13 cellular contexts compared by ENCODE assay signal in the genomic region with DNA sequence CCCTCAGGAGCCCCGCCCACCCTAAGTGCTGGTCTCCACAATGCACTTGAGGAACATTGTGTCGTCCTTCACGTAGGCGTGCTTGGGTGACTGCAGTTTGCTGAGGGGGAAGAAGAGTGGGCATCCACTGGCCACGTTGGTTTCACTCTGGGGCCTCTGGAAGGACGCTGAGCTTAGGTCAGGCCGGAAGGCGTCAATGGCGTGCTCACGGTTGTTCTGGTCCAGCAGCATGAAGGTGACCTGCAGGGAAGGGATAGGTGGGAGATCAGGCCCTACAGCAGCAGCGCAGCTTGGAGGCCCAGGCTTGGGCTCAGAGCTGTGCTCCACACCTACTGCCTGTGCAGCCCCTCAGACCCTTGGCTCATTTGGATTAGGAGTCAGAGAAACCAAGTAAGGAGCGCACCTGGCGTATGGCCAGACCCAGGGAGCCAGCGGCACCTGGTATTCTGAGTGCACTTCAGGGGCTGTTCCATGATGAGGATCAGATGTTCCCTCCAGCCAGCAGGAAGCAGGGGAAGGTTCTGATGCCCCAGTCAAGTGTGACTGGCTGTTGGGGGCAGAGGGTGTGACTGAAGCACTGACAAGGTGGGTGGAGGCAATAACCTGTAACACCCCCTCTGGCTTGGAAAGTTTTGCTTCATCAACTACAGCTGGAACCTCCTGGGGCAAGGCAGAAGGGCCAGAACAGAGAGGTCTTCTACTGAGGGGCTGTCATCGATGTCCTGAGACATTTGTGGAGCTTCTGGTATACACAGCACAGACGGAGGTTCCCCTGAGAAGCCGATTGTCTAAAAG. TPM values are rescaled to one million over a fixed set of nuclear protein-coding genes. Genes with fewer than 3 reads are reported as not detected.
DNase-seq lines count a peak whose midpoint lies in the region; ATAC-seq, FAIRE-seq and TF ChIP-seq lines count a peak whose summit lies in the region.
"Had no signal": no experiment of that assay in that cellular context is flagged by ENCODE, and none has a peak within 500 bp of the region (broad histone marks: within the 10 kb centered on the region; RNA-seq: fewer than 3 reads in every experiment).

No MANE protein-coding gene starts in this region.

- no peaks in the 10 kb centered on the region for H3K9me3 Mint-ChIP-seq in activated T-cell treated with anti-CD3 and anti-CD28 coated beads, Interleukin-2, amount 50 U/mL, for 24 hours
- H3K9me3 Mint-ChIP-seq in activated T-cell treated with anti-CD3 and anti-CD28 coated beads, Interleukin-2, amount 50 U/mL, for 72 hours: no peaks in the 10 kb centered on the region
- no peaks in the 10 kb centered on the region for H3K9me3 Mint-ChIP-seq in Caco-2 (ENCODE audit: unreplicated experiment)

- H3K27ac ChIP-seq in KOPT-K1 (ENCODE audit: low read depth, low read length, poor library complexity, severe bottlenecking): peak overlapping the region; percentile 74
- H3K27ac ChIP-seq: gastroesophageal sphincter had no signal

- H3K27me3 Mint-ChIP-seq in activated T-cell treated with anti-CD3 and anti-CD28 coated beads, Interleukin-2, amount 50 U/mL, for 24 hours: no peaks in the 10 kb centered on the region
- H3K27me3 Mint-ChIP-seq in activated T-cell treated with anti-CD3 and anti-CD28 coated beads, Interleukin-2, amount 50 U/mL, for 72 hours (ENCODE audit: low read depth): no peaks in the 10 kb centered on the region
- peaks cover 2% of the 10 kb centered on the region for H3K27me3 Mint-ChIP-seq in Caco-2 (ENCODE audit: insufficient read depth, unreplicated experiment)

- POLR2A ChIA-PET in Caco-2 (lab: Charles Lee): no interaction called here

- no peak for FAIRE-seq in H54 (lab: Jason Lieb, UNC)

- H3K4me1 ChIP-seq in Caco-2: no peaks in the 10 kb centered on the region
- H3K4me1 ChIP-seq: gastroesophageal sphincter had no signal

- intact Hi-C loops in Caco-2 (cut with micrococcal nuclease; ENCODE audit: unreplicated experiment): no loop called here

- peak; percentile 14 to 15 for ATAC-seq in activated T-cell treated with anti-CD3 and anti-CD28 coated beads, Interleukin-2, amount 50 U/mL, for 72 hours (replicated peaks in 1 of 2)
- ATAC-seq in stimulated activated naive CD8-positive, alpha-beta T cell treated with anti-CD3 and anti-CD28 coated beads, Interleukin-15, Interleukin-2, amounts not matched to agents 100 U/mL and 50 U/mL, for 24 hours: peak; percentile 10
- ATAC-seq: gastroesophageal sphincter, left cardiac atrium had no signal

- H3K4me3 ChIP-seq in Caco-2 (ENCODE audit: low read depth, low read length): no peak overlapping the region
- H3K4me3 ChIP-seq: gastroesophageal sphincter, stomach had no signal

- no peaks in the 10 kb centered on the region; the same call in 1 of the 2 replicates for H3K27me3 ChIP-seq in Caco-2 (replicated peaks; ENCODE audit: control insufficient read depth, insufficient read depth, low read length)
- H3K27me3 ChIP-seq: gastroesophageal sphincter, stomach had no signal

- peak overlapping the region; percentile 23 for H3K4me3 Mint-ChIP-seq in activated T-cell treated with anti-CD3 and anti-CD28 coated beads, Interleukin-2, amount 50 U/mL, for 24 hours
- H3K4me3 Mint-ChIP-seq in activated T-cell treated with anti-CD3 and anti-CD28 coated beads, Interleukin-2, amount 50 U/mL, for 72 hours: peak overlapping the region; percentile 44 to 51
- no peak overlapping the region for H3K4me3 Mint-ChIP-seq in Caco-2 (ENCODE audit: unreplicated experiment)

- DNase-seq in activated T-cell treated with anti-CD3 and anti-CD28 coated beads, Interleukin-2, amount 50 U/mL, for 24 hours: peak; percentile 53
- DNase-seq in activated T-cell treated with anti-CD3 and anti-CD28 coated beads for 4 hours (no peak), NCI-H2081 treated with DMSO at 0.1 percent for 48 hours (lab: John Stamatoyannopoulos, UW) (no peak), Caco-2 (no peak), H54 (ENCODE audit: insufficient read length, low spot score) (no peak)
- DNase-seq in activated T-cell treated with anti-CD3 and anti-CD28 coated beads, Interleukin-2, amount 50 U/mL, for 72 hours: peak in 1 of 2 donors; percentile 19
- peak; percentile 44 for DNase-seq in stimulated activated naive CD8-positive, alpha-beta T cell treated with anti-CD3 and anti-CD28 coated beads, Interleukin-15, Interleukin-2, amounts not matched to agents 100 U/mL and 50 U/mL, for 24 hours
- DNase-seq: AML-193, dermis blood vessel endothelial cell, left cardiac atrium, stomach had no signal

- no peak for TF ChIP-seq POLR2A in H54 (IDR thresholded peaks at IDR 0.05; ENCODE audit: low read depth, low read length)

- CTCF ChIA-PET in Caco-2 (lab: Charles Lee): no interaction called here

- H3K36me3 ChIP-seq in KOPT-K1 (ENCODE audit: insufficient read depth, low read length) (no peaks in the 10 kb centered on the region), Caco-2 (ENCODE audit: control insufficient read depth, insufficient read depth, low read length) (no peaks in the 10 kb centered on the region)

- TF ChIP-seq CTCF in Caco-2 (IDR thresholded peaks at IDR 0.05; ENCODE audit: insufficient read depth in 1 of 2, low read depth in 1 of 2, low read length in 1 of 2, severe bottlenecking in 1 of 2, unreplicated experiment in 1 of 2): no peak

- H3K9me3 ChIP-seq in KOPT-K1 (ENCODE audit: insufficient read depth, low read length, poor library complexity, severe bottlenecking): no peaks in the 10 kb centered on the region
- H3K9me3 ChIP-seq in Caco-2: no peaks in the 10 kb centered on the region
- H3K9me3 ChIP-seq: gastroesophageal sphincter, stomach had no signal

- peaks cover 96% of the 10 kb centered on the region for H3K4me1 Mint-ChIP-seq in activated T-cell treated with anti-CD3 and anti-CD28 coated beads, Interleukin-2, amount 50 U/mL, for 24 hours (ENCODE audit: low read depth)
- H3K4me1 Mint-ChIP-seq in activated T-cell treated with anti-CD3 and anti-CD28 coated beads, Interleukin-2, amount 50 U/mL, for 72 hours (ENCODE audit: low read depth): peaks cover 96% of the 10 kb centered on the region
- H3K4me1 Mint-ChIP-seq in Caco-2 (ENCODE audit: low read depth, unreplicated experiment): no peaks in the 10 kb centered on the region

- H3K27ac Mint-ChIP-seq in activated T-cell treated with anti-CD3 and anti-CD28 coated beads, Interleukin-2, amount 50 U/mL, for 24 hours: peak overlapping the region; percentile 91
- H3K27ac Mint-ChIP-seq in activated T-cell treated with anti-CD3 and anti-CD28 coated beads, Interleukin-2, amount 50 U/mL, for 72 hours: peak overlapping the region; percentile 85
- H3K27ac Mint-ChIP-seq in Caco-2 (ENCODE audit: unreplicated experiment): no peak overlapping the region

- H3K36me3 Mint-ChIP-seq in activated T-cell treated with anti-CD3 and anti-CD28 coated beads, Interleukin-2, amount 50 U/mL, for 24 hours (ENCODE audit: low read depth): peaks cover 96% of the 10 kb centered on the region
- peaks cover 17 to 40% of the 10 kb centered on the region in 2 donors for H3K36me3 Mint-ChIP-seq in activated T-cell treated with anti-CD3 and anti-CD28 coated beads, Interleukin-2, amount 50 U/mL, for 72 hours (ENCODE audit: insufficient read depth in 2 of 2)
- H3K36me3 Mint-ChIP-seq in Caco-2 (ENCODE audit: insufficient read depth, unreplicated experiment): no peaks in the 10 kb centered on the region

- BruUV-seq in Caco-2 (replicated peaks; lab: Mats Ljungman, UMichigan): no TSS peak

RNA-seq across cellular contexts. Expression of a gene that starts 21.4 kb away (rescaled TPM):
- 100 to 1,000 TPM in 1 of 2 donors, 10 to 100 TPM in 1; 91.6 to 101 TPM for total RNA-seq in activated T-cell treated with anti-CD3 and anti-CD28 coated beads, Interleukin-2, amount 50 U/mL, for 72 hours
- total RNA-seq in Caco-2 (2022): 1.1 and 1.3 TPM in 2 replicates

RNA-seq across cellular contexts. Expression of a gene that starts 28.2 kb away (rescaled TPM):
- 100 to 1,000 TPM; 166 to 222 TPM for total RNA-seq in activated T-cell treated with anti-CD3 and anti-CD28 coated beads, Interleukin-2, amount 50 U/mL, for 72 hours
- total RNA-seq in Caco-2 (2022): 75.9 and 76.3 TPM in 2 replicates

Comparison
In these comparisons a context has a peak if more than half of its experiments do, and no peak if none do; other contexts are left out.
1. DNase-seq: peak in activated T-cell treated with anti-CD3 and anti-CD28 coated beads, Interleukin-2, amount 50 U/mL, for 24 hours (single experiment) and stimulated activated naive CD8-positive, alpha-beta T cell treated with anti-CD3 and anti-CD28 coated beads, Interleukin-15, Interleukin-2, amounts not matched to agents 100 U/mL and 50 U/mL, for 24 hours (single experiment); none in activated T-cell treated with anti-CD3 and anti-CD28 coated beads for 4 hours (single experiment), NCI-H2081 treated with DMSO at 0.1 percent for 48 hours (single experiment), Caco-2 (0 of 2) and H54 (single experiment).
2. RNA of a gene that starts 21.4 kb away (total RNA-seq): 91.6 to 101 TPM in activated T-cell treated with anti-CD3 and anti-CD28 coated beads, Interleukin-2, amount 50 U/mL, for 72 hours; 1.1 to 1.3 TPM in Caco-2; every median in the first group is over 10 times any median in the second.